Comparison of ENCODE assay signal across 19 cellular contexts in genomic region chr11:98616256-98616655, GRCh38.
DNase-seq lines count a peak whose midpoint lies in the region; FAIRE-seq and TF ChIP-seq lines count a peak whose summit lies in the region.
"Had no signal": no experiment of that assay in that cellular context is flagged by ENCODE, and none has a peak within 500 bp of the region (broad histone marks: within the 10 kb centered on the region; RNA-seq: fewer than 3 reads in every experiment).

No MANE protein-coding gene starts in this region.

- intact Hi-C loops in kidney (cut with DNase I) = no loop called here

- no peak overlapping the region for H3K9ac ChIP-seq in kidney (ENCODE audit: low read length in 2 of 2)

- no peaks in the 10 kb centered on the region for H3K36me3 ChIP-seq in kidney (ENCODE audit: control insufficient read depth in 1 of 2, insufficient read depth in 2 of 2, low read length in 2 of 2)
- H3K36me3 ChIP-seq: SJSA1 had no signal

- H3K9me3 ChIP-seq in kidney (ENCODE audit: control insufficient read depth in 1 of 2, low read length in 2 of 2) = no peaks in the 10 kb centered on the region
- H3K9me3 ChIP-seq: SJSA1 had no signal

- no peaks in the 10 kb centered on the region for H3K4me1 ChIP-seq in kidney (ENCODE audit: control insufficient read depth in 1 of 2, insufficient read depth in 1 of 2, low read depth in 1 of 2, low read length in 2 of 2)
- H3K4me1 ChIP-seq: SJSA1 had no signal

- DNase-seq in NCI-H446 (lab: John Stamatoyannopoulos, UW) (peak; percentile 14 to 63), amniotic epithelial cell (ENCODE audit: low read depth) (peak; percentile 12), kidney (no peak), smooth muscle cell of the brain vasculature (ENCODE audit: low read depth, low spot score) (peak; percentile 7), NCI-H526 (lab: John Stamatoyannopoulos, UW) (no peak), DMS53 (lab: John Stamatoyannopoulos, UW) (no peak), iPS-NIHi11 (ENCODE audit: low spot score) (no peak)
- DNase-seq: CD4-positive, alpha-beta memory T cell; DND-41; GDM1; GOT3; KG1; NCI-H1092; NCI-H226; NK-92 treated with Interleukin-12 subunit alpha and Interleukin-12 subunit beta, amount 100 ng/mL, for 24 hours had no signal

- H3K4me3 ChIP-seq in kidney (ENCODE audit: low read length in 2 of 2) = no peak overlapping the region
- H3K4me3 ChIP-seq: GM12878, SJSA1 had no signal

- H3K27ac ChIP-seq in kidney (ENCODE audit: low read depth in 2 of 2, low read length in 2 of 2) = no peak overlapping the region
- H3K27ac ChIP-seq: RWPE1, SJSA1 had no signal

- peak; percentile 3 for FAIRE-seq in kidney (lab: Jason Lieb, UNC)
- FAIRE-seq: GM12878, GM18507 had no signal

- no peak for TF ChIP-seq CTCF in kidney (IDR thresholded peaks at IDR 0.05; ENCODE audit: borderline replicate concordance, extremely low read depth, insufficient read depth)

Comparison
In these comparisons a context has a peak if more than half of its experiments do, and no peak if none do; other contexts are left out.
1. DNase-seq: peak in NCI-H446 (2 of 2), amniotic epithelial cell (single experiment) and smooth muscle cell of the brain vasculature (single experiment); none in kidney (single experiment), NCI-H526 (0 of 2), DMS53 (single experiment) and iPS-NIHi11 (single experiment).